6 cellular contexts compared by ENCODE assay signal in genomic region chr1:51462289-51462688, GRCh38. TPM values are rescaled to one million over a fixed set of nuclear protein-coding genes. Genes with fewer than 3 reads are reported as not detected.
DNase-seq lines count a peak whose midpoint lies in the region; ATAC-seq, FAIRE-seq and TF ChIP-seq lines count a peak whose summit lies in the region.
"Not testable (repeated sequence)": the region's sequence is repeated elsewhere in the genome, so short reads cannot be mapped to it uniquely, and the experiment has no call there.

No MANE protein-coding gene starts in this region.

- not testable (repeated sequence) for H3K9me3 ChIP-seq in GM12878 (replicated peaks; ENCODE audit: control insufficient read depth, insufficient read depth, low read length)

- H3K4me3 ChIP-seq in GM12878, result not testable (repeated sequence)

- 94% methylated on average over 2 of the region's 2 CpGs for WGBS in GM12878 (ENCODE audit: insufficient coverage, insufficient replicate concordance, low lambda C conversion rate, missing lambda C conversion rate)

- DNase-seq in D721Med (ENCODE audit: insufficient read length, low spot score); H54 (ENCODE audit: insufficient read length, low spot score); activated CD8-positive, alpha-beta T cell treated with anti-CD3 and anti-CD28 coated beads for 36 hours; GM12878 (ENCODE audit: low read depth, low spot score); effector memory CD8-positive, alpha-beta T cell; stimulated activated naive B cell treated with anti-CD40 and anti-IgM and Interleukin-4, amounts not matched to agents 10 μg/mL and 1 μg/mL and 100 μg/mL, for 72 hours: not testable (repeated sequence)

- TF ChIP-seq CTCF in D721Med (IDR thresholded peaks at IDR 0.05; ENCODE audit: insufficient read depth, missing control alignments); activated CD8-positive, alpha-beta T cell treated with anti-CD3 and anti-CD28 coated beads for 36 hours (IDR thresholded peaks at IDR 0.05); GM12878 (IDR thresholded peaks at IDR 0.05 in 2 of 3, conservative IDR thresholded peaks at IDR 0.05 in 1 of 3; ENCODE audit: control insufficient read depth in 2 of 3, extremely low read depth in 1 of 3, insufficient read depth in 1 of 3, low read depth in 3 of 3, low read length in 3 of 3): not testable (repeated sequence)

- not testable (repeated sequence) for H3K4me1 Mint-ChIP-seq in activated CD8-positive, alpha-beta T cell treated with anti-CD3 and anti-CD28 coated beads for 36 hours (ENCODE audit: low read depth); stimulated activated naive B cell treated with anti-CD40 and anti-IgM and Interleukin-4, amounts not matched to agents 10 μg/mL and 1 μg/mL and 100 μg/mL, for 72 hours
- H3K4me1 Mint-ChIP-seq in effector memory CD8-positive, alpha-beta T cell (ENCODE audit: low read depth in 2 of 2), result peaks cover 0 to 15% of the 10 kb centered on the region in 2 donors

- not testable (repeated sequence) for H3K79me2 ChIP-seq in GM12878 (ENCODE audit: control insufficient read depth, insufficient read depth, low read length)

- H3K4me2 ChIP-seq in GM12878 (ENCODE audit: control insufficient read depth, insufficient read depth), result not testable (repeated sequence)

- H3K36me3 ChIP-seq in GM12878 (ENCODE audit: control insufficient read depth in 2 of 2, insufficient read depth in 2 of 2, low read length in 1 of 2), result peaks cover 0 to 22% of the 10 kb centered on the region in 2 experiments; a peak in 3 of 4 replicates

- CTCF ChIA-PET in activated CD8-positive, alpha-beta T cell treated with anti-CD3 and anti-CD28 coated beads for 36 hours (lab: Charles Lee), result not testable (repeated sequence)
- CTCF ChIA-PET in GM12878 (lab: Yijun Ruan, JAX), result interaction anchor here (1.6 kb wide), 1 partner anchor 73 kb away, joined by 3 read pairs; no protein-coding TSS in a partner anchor

- not testable (repeated sequence) for H3K27me3 ChIP-seq in GM12878 (replicated peaks in 1 of 2; ENCODE audit: control insufficient read depth in 2 of 2, insufficient read depth in 2 of 2, low read length in 1 of 2)

- H4K20me1 ChIP-seq in GM12878 (ENCODE audit: control insufficient read depth, insufficient read depth), result not testable (repeated sequence)

- H3K4me1 ChIP-seq in GM12878 (ENCODE audit: control insufficient read depth, insufficient read depth, low read length), result not testable (repeated sequence)

- SMC1A ChIA-PET in GM12878 (lab: Charles Lee; ENCODE audit: uncharacterized antibody, unreplicated experiment), result not testable (repeated sequence)

- H3K27ac ChIP-seq in GM12878 (ENCODE audit: control insufficient read depth, insufficient read depth), result not testable (repeated sequence)

- not testable (repeated sequence) for H3K4me3 Mint-ChIP-seq in activated CD8-positive, alpha-beta T cell treated with anti-CD3 and anti-CD28 coated beads for 36 hours; effector memory CD8-positive, alpha-beta T cell; stimulated activated naive B cell treated with anti-CD40 and anti-IgM and Interleukin-4, amounts not matched to agents 10 μg/mL and 1 μg/mL and 100 μg/mL, for 72 hours

- not testable (repeated sequence) for H3K9ac ChIP-seq in GM12878 (ENCODE audit: control insufficient read depth, insufficient read depth, low read length)

- FAIRE-seq in D721Med (lab: Jason Lieb, UNC), result peak; percentile 88
- peak; percentile 78 for FAIRE-seq in H54 (lab: Jason Lieb, UNC)
- not testable (repeated sequence) for FAIRE-seq in GM12878 (lab: Jason Lieb, UNC)

- intact Hi-C loops in activated CD8-positive, alpha-beta T cell treated with anti-CD3 and anti-CD28 coated beads for 36 hours (cut with micrococcal nuclease); GM12878 (cut with micrococcal nuclease; ENCODE audit: unreplicated experiment): not testable (repeated sequence)

- ATAC-seq in activated CD8-positive, alpha-beta T cell treated with anti-CD3 and anti-CD28 coated beads for 36 hours; GM12878; effector memory CD8-positive, alpha-beta T cell (replicated peaks); stimulated activated naive B cell treated with anti-CD40 and anti-IgM and Interleukin-4, amounts not matched to agents 10 μg/mL and 1 μg/mL and 100 μg/mL, for 72 hours (replicated peaks): not testable (repeated sequence)

- peak overlapping the region; percentile 20 for H3K27ac Mint-ChIP-seq in activated CD8-positive, alpha-beta T cell treated with anti-CD3 and anti-CD28 coated beads for 36 hours
- H3K27ac Mint-ChIP-seq in effector memory CD8-positive, alpha-beta T cell, result peak overlapping the region; percentile 23 to 85
- H3K27ac Mint-ChIP-seq in stimulated activated naive B cell treated with anti-CD40 and anti-IgM and Interleukin-4, amounts not matched to agents 10 μg/mL and 1 μg/mL and 100 μg/mL, for 72 hours, result peak overlapping the region; percentile 62

- H2AFZ ChIP-seq in GM12878 (ENCODE audit: control insufficient read depth, low read depth, low read length), result not testable (repeated sequence)

- in situ Hi-C loops in GM12878 (cut with MboI), result not testable (repeated sequence)

- not testable (repeated sequence) for H3K27me3 Mint-ChIP-seq in activated CD8-positive, alpha-beta T cell treated with anti-CD3 and anti-CD28 coated beads for 36 hours; effector memory CD8-positive, alpha-beta T cell; stimulated activated naive B cell treated with anti-CD40 and anti-IgM and Interleukin-4, amounts not matched to agents 10 μg/mL and 1 μg/mL and 100 μg/mL, for 72 hours

- TF ChIP-seq EP300 in GM12878 (IDR thresholded peaks at IDR 0.05; ENCODE audit: borderline replicate concordance in 1 of 2, control insufficient read depth in 1 of 2, low read depth in 2 of 2, low read length in 2 of 2), result not testable (repeated sequence)

- not testable (repeated sequence) for BruUV-seq in GM12878 (replicated peaks; lab: Mats Ljungman, UMichigan)

- TF ChIP-seq POLR2A in H54 (IDR thresholded peaks at IDR 0.05; ENCODE audit: low read depth, low read length); GM12878 (IDR thresholded peaks at IDR 0.05; ENCODE audit: low read depth, low read length): not testable (repeated sequence)

- TF ChIP-seq RAD21 in GM12878 (IDR thresholded peaks at IDR 0.05; ENCODE audit: insufficient read depth, low read depth, low read length), result not testable (repeated sequence)

- H3K9me3 Mint-ChIP-seq in activated CD8-positive, alpha-beta T cell treated with anti-CD3 and anti-CD28 coated beads for 36 hours; effector memory CD8-positive, alpha-beta T cell; stimulated activated naive B cell treated with anti-CD40 and anti-IgM and Interleukin-4, amounts not matched to agents 10 μg/mL and 1 μg/mL and 100 μg/mL, for 72 hours: not testable (repeated sequence)

- RAD21 ChIA-PET in GM12878 (lab: Charles Lee; ENCODE audit: unreplicated experiment), result not testable (repeated sequence)

- peaks cover 24% of the 10 kb centered on the region for H3K36me3 Mint-ChIP-seq in activated CD8-positive, alpha-beta T cell treated with anti-CD3 and anti-CD28 coated beads for 36 hours (ENCODE audit: low read depth)
- H3K36me3 Mint-ChIP-seq in effector memory CD8-positive, alpha-beta T cell (ENCODE audit: insufficient read depth), result peaks cover 86% of the 10 kb centered on the region
- H3K36me3 Mint-ChIP-seq in stimulated activated naive B cell treated with anti-CD40 and anti-IgM and Interleukin-4, amounts not matched to agents 10 μg/mL and 1 μg/mL and 100 μg/mL, for 72 hours, result peaks cover 34 to 55% of the 10 kb centered on the region in 2 donors

- POLR2A ChIA-PET in activated CD8-positive, alpha-beta T cell treated with anti-CD3 and anti-CD28 coated beads for 36 hours (lab: Charles Lee), result not testable (repeated sequence)
- POLR2A ChIA-PET in GM12878 (lab: Charles Lee), result interaction anchor here (1.2 to 1.7 kb wide), 2 partner anchors 10 to 73 kb away, joined by 3 read pairs; no protein-coding TSS in a partner anchor

TF ChIP-seq in GM12878, 131 proteins besides CTCF, POLR2A, EP300 and RAD21:
- peak; percentile 27; the same call in 1 of the 2 replicates for TF ChIP-seq PKNOX1 (IDR thresholded peaks at IDR 0.05)

RNA-seq across cellular contexts. Expression of gene EPS15, which starts 56.8 kb away (rescaled TPM):
- total RNA-seq in activated CD8-positive, alpha-beta T cell treated with anti-CD3 and anti-CD28 coated beads for 36 hours, result 10 to 100 TPM; 56.6 to 63.6 TPM
- 323 and 356 TPM in 2 replicates for total RNA-seq in GM12878 (2013; cell fraction: nucleolus; rRNA removed)
- total RNA-seq in GM12878 (2014; rRNA removed) (53.4 and 65.1 TPM in 2 replicates), GM12878 (2014; rRNA removed; fragmentation: Illumina TruSeq; extraction: Trizol) (71.6 and 75.1 TPM in 2 replicates), GM12878 (2021) (87.8 and 88.2 TPM in 2 replicates)
- polyA plus RNA-seq in GM12878 (2011; ENCODE audit: low read depth), result 19.0 TPM
- polyA plus RNA-seq in GM12878 (2011; rRNA removed) (61.9 and 86.3 TPM in 2 replicates), GM12878 (2014; fragmentation: Illumina TruSeq; extraction: Trizol) (60.6 and 80.7 TPM in 2 replicates), GM12878 (2014; fragmentation: Nextera tagmentation; extraction: Ambion mirVana) (10 to 100 TPM; 24.7 to 49.5 TPM), GM12878 (2014; rRNA removed) (37.6 and 43.3 TPM in 2 replicates), GM12878 (2016; fragmentation: Nextera tagmentation; extraction: Ambion mirVana) (10 to 100 TPM; 55.5 to 57.1 TPM)
- polyA plus RNA-seq in GM12878 (2011; cell fraction: cytosol; rRNA removed), result 23.5 and 33.2 TPM in 2 replicates
- 33.4 and 34.4 TPM in 2 replicates for polyA plus RNA-seq in GM12878 (2011; cell fraction: nucleus; rRNA removed)
- 27.6 and 33.8 TPM in 2 replicates for polyA plus RNA-seq in GM12878 (2012)
- 79.6 and 113 TPM in 2 replicates for polyA minus RNA-seq in GM12878 (2011; rRNA and poly(A)+ RNA removed)
- polyA minus RNA-seq in GM12878 (2011; cell fraction: cytosol; rRNA and poly(A)+ RNA removed), result 37.7 and 45.4 TPM in 2 replicates
- polyA minus RNA-seq in GM12878 (2011; cell fraction: nucleus; rRNA and poly(A)+ RNA removed), result 29.9 and 40.9 TPM in 2 replicates
